10 cellular contexts compared by ENCODE assay signal in the genomic region with DNA sequence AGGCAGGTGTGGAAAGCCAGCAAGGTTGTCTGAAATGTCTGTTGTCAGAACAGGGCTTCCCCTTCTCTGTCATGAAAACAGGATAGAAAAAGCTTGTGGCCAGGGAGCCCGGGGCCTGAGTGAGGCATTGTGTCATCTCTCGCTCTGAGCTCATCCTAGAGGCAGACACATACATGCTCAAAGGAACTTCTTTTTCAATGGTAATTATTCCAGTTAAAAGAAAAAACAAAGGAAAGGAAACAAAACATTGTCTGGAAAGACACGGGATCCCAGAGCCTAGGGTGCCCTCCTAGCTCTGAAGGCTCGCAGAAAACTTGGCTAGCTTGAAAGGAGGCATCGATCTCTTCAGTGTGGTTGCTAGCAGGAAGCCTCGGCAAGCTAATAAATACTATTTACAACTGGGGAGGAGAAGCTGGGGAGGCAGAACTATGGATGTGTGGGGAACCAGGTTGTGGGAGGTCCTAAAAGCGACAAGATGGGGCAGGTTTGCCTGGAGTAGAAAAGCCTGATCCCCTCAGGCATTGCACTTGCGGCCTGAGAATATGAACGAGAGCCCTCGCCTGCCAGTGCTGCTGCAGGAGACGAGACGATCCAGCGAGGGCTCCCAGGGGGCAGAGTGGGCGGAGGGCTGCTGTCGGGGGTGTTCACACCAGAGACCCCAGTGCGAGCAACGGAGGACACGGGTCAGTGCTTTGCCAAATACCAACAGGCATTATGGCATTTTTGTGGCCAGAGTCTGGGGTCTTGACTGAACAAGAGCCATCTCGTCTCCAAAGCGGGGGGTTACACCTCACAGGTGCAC. TPM values are rescaled to one million over a fixed set of nuclear protein-coding genes. Genes with fewer than 3 reads are reported as not detected.
DNase-seq lines count a peak whose midpoint lies in the region; ATAC-seq, FAIRE-seq and TF ChIP-seq lines count a peak whose summit lies in the region.
"Had no signal": no experiment of that assay in that cellular context is flagged by ENCODE, and none has a peak within 500 bp of the region (broad histone marks: within the 10 kb centered on the region; RNA-seq: fewer than 3 reads in every experiment).

No MANE protein-coding gene starts in this region.

- no peak overlapping the region for H3K14ac ChIP-seq in H1 (ENCODE audit: insufficient read length)
- H3K14ac ChIP-seq in trophoblast cell (ENCODE audit: low read length), result no peak overlapping the region

- peak overlapping the region; percentile 91 for H2BK5ac ChIP-seq in H1 (ENCODE audit: low read depth, low read length)
- no peak overlapping the region for H2BK5ac ChIP-seq in trophoblast cell (ENCODE audit: low read depth, low read length, poor library complexity)

- H2BK120ac ChIP-seq in H1 (replicated peaks; ENCODE audit: low read depth, low read length), result no peak overlapping the region
- H2BK120ac ChIP-seq in trophoblast cell (ENCODE audit: insufficient read depth, low read length, poor library complexity), result no peak overlapping the region

- no peak for TF ChIP-seq CTCF in H1 (IDR thresholded peaks at IDR 0.05; ENCODE audit: control extremely low read depth in 1 of 3, insufficient read depth in 1 of 3, low read depth in 1 of 3, low read length in 3 of 3)

- peaks cover 9 to 30% (median 25%) of the 10 kb centered on the region in 4 experiments; a peak in 5 of 7 replicates for H3K4me1 ChIP-seq in H1 (replicated peaks in 1 of 4; ENCODE audit: control insufficient read depth in 3 of 4, insufficient read depth in 4 of 4, low read length in 3 of 4)
- peaks cover 0 to 5% of the 10 kb centered on the region in 2 experiments for H3K4me1 ChIP-seq in trophoblast cell (ENCODE audit: control insufficient read depth in 1 of 2, insufficient read depth in 2 of 2, low read length in 2 of 2)

- H3K4me3 ChIP-seq in H1 (ENCODE audit: extremely low read depth in 1 of 4, insufficient read depth in 2 of 4, low read depth in 3 of 4, low read length in 4 of 4) (peak overlapping the region in 2 of 4 experiments; percentile 1 to 16; a peak in 2 of 8 replicates), trophoblast cell (ENCODE audit: low read depth, low read length) (no peak overlapping the region)
- H3K4me3 ChIP-seq: coronary artery had no signal

- H4K12ac ChIP-seq in trophoblast cell (ENCODE audit: low read depth, low read length), result no peak overlapping the region

- H2BK12ac ChIP-seq in H1 (ENCODE audit: low read depth, low read length), result peak overlapping the region; percentile 90
- H2BK12ac ChIP-seq in trophoblast cell (ENCODE audit: low read length), result no peak overlapping the region

- peak overlapping the region; percentile 66 for H4K91ac ChIP-seq in H1 (replicated peaks; ENCODE audit: insufficient read length, low read length)
- H4K91ac ChIP-seq in trophoblast cell (ENCODE audit: low read depth, low read length), result no peak overlapping the region

- H3K23me2 ChIP-seq in H1 (ENCODE audit: low read depth, low read length), result no peaks in the 10 kb centered on the region; the same call in 1 of the 2 replicates

- H2BK20ac ChIP-seq in H1 (ENCODE audit: low read length), result peak overlapping the region; percentile 92; the same call in 1 of the 2 replicates

- DNase-seq in ELR (ENCODE audit: low read depth) (peak; percentile 68), H1 (ENCODE audit: low read depth in 1 of 2, low spot score in 2 of 2) (peak in 1 of 2 experiments; percentile 71), trophoblast cell (no peak), NCI-H524 (lab: John Stamatoyannopoulos, UW) (no peak), RKO (ENCODE audit: low spot score) (no peak)
- no peak for DNase-seq in activated CD4-positive, alpha-beta T cell treated with anti-CD3 and anti-CD28 coated beads, Interleukin-2, amount 50 U/mL, for 1 hour
- no peak for DNase-seq in stimulated activated CD4-positive, alpha-beta T cell treated with anti-CD3 and anti-CD28 coated beads, Interleukin-4, amount 100 ng/mL, for 1 hour
- DNase-seq: NCI-H524 treated with DMSO at 0.1 percent for 48 hours had no signal

- H3K18ac ChIP-seq in H1 (ENCODE audit: extremely low read depth, low read length) (peak overlapping the region; percentile 89), trophoblast cell (ENCODE audit: low read length) (no peak overlapping the region)

- peak overlapping the region; percentile 46 for H4K5ac ChIP-seq in H1 (ENCODE audit: insufficient read length, low read depth, low read length)

- FAIRE-seq in H1 (lab: Jason Lieb, UNC), result no peak

- H3K56ac ChIP-seq in H1 (replicated peaks; ENCODE audit: insufficient read length, low read depth, low read length), result no peak overlapping the region

- H3K4ac ChIP-seq in H1 (replicated peaks; ENCODE audit: insufficient read length, low read depth, low read length), result no peak overlapping the region
- no peak overlapping the region for H3K4ac ChIP-seq in trophoblast cell (ENCODE audit: low read depth, low read length)

- H3K9ac ChIP-seq in H1 (replicated peaks in 1 of 4; ENCODE audit: extremely low read depth in 1 of 4, low read depth in 3 of 4, low read length in 3 of 4) (no peak overlapping the region; a peak in 1 of 7 replicates), trophoblast cell (ENCODE audit: low read length) (no peak overlapping the region)

- H3K23ac ChIP-seq in H1 (ENCODE audit: insufficient read length) (no peak overlapping the region), trophoblast cell (ENCODE audit: low read length) (no peak overlapping the region)

- H2AFZ ChIP-seq in H1 (ENCODE audit: low read length) (no peak overlapping the region), trophoblast cell (ENCODE audit: insufficient read depth, low read length, poor library complexity) (no peak overlapping the region)

- H3K27me3 ChIP-seq in H1 (replicated peaks in 1 of 4; ENCODE audit: control insufficient read depth in 3 of 4, extremely low read depth in 1 of 4, insufficient read depth in 3 of 4, low read length in 3 of 4), result no peaks in the 10 kb centered on the region
- no peaks in the 10 kb centered on the region for H3K27me3 ChIP-seq in trophoblast cell (ENCODE audit: insufficient read depth, low read length)

- 55% methylated on average over 20 of the region's 20 CpGs; no CpG with 5 or more reads in 1 of the 2 experiments for WGBS in H1 (ENCODE audit: extremely low coverage in 1 of 2, insufficient coverage in 1 of 2, insufficient read length in 1 of 2, insufficient replicate concordance in 2 of 2, low coverage in 1 of 2, low lambda C conversion rate in 2 of 2, missing lambda C conversion rate in 1 of 2), 2 experiments
- no CpG with 5 or more reads among the region's 20 CpGs for WGBS in trophoblast cell (ENCODE audit: extremely low coverage, insufficient coverage, insufficient read length)

- H3K27ac ChIP-seq in H1 (ENCODE audit: low read depth, low read length) (peak overlapping the region; percentile 71), trophoblast cell (ENCODE audit: low read depth, low read length) (peak overlapping the region; percentile 13)

- peak in 1 of 2 experiments; percentile 40; a peak in 1 of 3 replicates for TF ChIP-seq POLR2A in H1 (IDR thresholded peaks at IDR 0.05; ENCODE audit: control extremely low read depth in 1 of 2, low read depth in 2 of 2, low read length in 2 of 2)

- ATAC-seq in HG02623 (IDR thresholded peaks at IDR 0.05; ENCODE audit: unreplicated experiment), result peak; percentile 51

- TF ChIP-seq RAD21 in H1 (IDR thresholded peaks at IDR 0.05 in 1 of 2, conservative IDR thresholded peaks at IDR 0.05 in 1 of 2; ENCODE audit: low read depth in 2 of 2, low read length in 2 of 2), result no peak

- no peak overlapping the region; the same call in 1 of the 2 replicates for H2AK5ac ChIP-seq in H1 (ENCODE audit: low read depth, low read length)
- no peak overlapping the region for H2AK5ac ChIP-seq in trophoblast cell (ENCODE audit: low read length)

- no peak overlapping the region for H2BK15ac ChIP-seq in H1 (ENCODE audit: low read length)

- H3K79me1 ChIP-seq in H1 (ENCODE audit: low read depth, low read length), result no peaks in the 10 kb centered on the region
- no peaks in the 10 kb centered on the region for H3K79me1 ChIP-seq in trophoblast cell (ENCODE audit: low read length)

- no peak overlapping the region for H4K8ac ChIP-seq in H1 (ENCODE audit: extremely low read depth, insufficient read depth, low read length)
- H4K8ac ChIP-seq in trophoblast cell (ENCODE audit: low read depth, low read length), result no peak overlapping the region

- H4K20me1 ChIP-seq in H1 (replicated peaks in 1 of 2; ENCODE audit: control insufficient read depth in 1 of 2, insufficient read depth in 2 of 2, low read length in 2 of 2), result no peaks in the 10 kb centered on the region

- CTCF ChIA-PET in H1 (lab: Charles Lee; ENCODE audit: partially characterized antibody), result interaction anchor here (0.7 to 5.4 kb wide), 7 partner anchors 9 to 769 kb away, joined by 3 to 26 read pairs (median 3); no protein-coding TSS in a partner anchor

- POLR2A ChIA-PET in H1 (lab: Charles Lee; ENCODE audit: partially characterized antibody), result interaction anchor here (1.0 to 2.6 kb wide), 2 partner anchors 13 to 17 kb away, joined by 5 read pairs; no protein-coding TSS in a partner anchor

- H3K79me2 ChIP-seq in H1 (ENCODE audit: control insufficient read depth in 1 of 2, insufficient read depth in 2 of 2, low read length in 2 of 2) (no peaks in the 10 kb centered on the region), trophoblast cell (ENCODE audit: control insufficient read depth, insufficient read depth, low read length, poor library complexity) (no peaks in the 10 kb centered on the region)

- no peak for TF ChIP-seq EP300 in H1 (IDR thresholded peaks at IDR 0.05; ENCODE audit: borderline replicate concordance in 1 of 2, low read depth in 2 of 2, low read length in 2 of 2)

- peaks cover 0 to 42% (median 16%) of the 10 kb centered on the region in 4 experiments for H3K36me3 ChIP-seq in H1 (ENCODE audit: control insufficient read depth in 2 of 4, insufficient read depth in 4 of 4, low read length in 3 of 4)
- H3K36me3 ChIP-seq in trophoblast cell (ENCODE audit: control insufficient read depth in 1 of 2, insufficient read depth in 2 of 2, low read length in 2 of 2), result peaks cover 42 to 68% of the 10 kb centered on the region in 2 experiments

- H3K9me3 ChIP-seq in H1 (ENCODE audit: insufficient read depth in 2 of 2, low read depth in 1 of 2, low read length in 1 of 2) (peaks cover 4% of the 10 kb centered on the region in 2 experiments; a peak in 3 of 4 replicates), trophoblast cell (ENCODE audit: insufficient read depth, low read depth, low read length) (peaks cover 2% of the 10 kb centered on the region)

- H3K4me2 ChIP-seq in H1 (ENCODE audit: insufficient read depth in 1 of 2, low read depth in 2 of 2, low read length in 2 of 2) (peak overlapping the region; percentile 45 to 58), trophoblast cell (ENCODE audit: low read length) (no peak overlapping the region)

RNA-seq across cellular contexts. Expression of gene DGKI, which starts 32.8 kb away (rescaled TPM):
- 0.71 and 0.84 TPM in 2 replicates for total RNA-seq in H1 (2021; fragmentation: NEBNext Ultra II Directional; extraction: Animal tissue kit (Norgen Biotek cat#: 25700))
- polyA plus RNA-seq in H1 (2011; rRNA removed), result 0.20 and 0.22 TPM in 2 replicates
- 0.31 TPM for polyA plus RNA-seq in H1 (2011; cell fraction: cytosol; rRNA removed)
- 0.63 TPM for polyA plus RNA-seq in H1 (2011; cell fraction: nucleus; rRNA removed)
- polyA plus RNA-seq in H1 (2012, experiment 1 of 2), result 0.17 to 1.2 TPM (median 0.65 TPM) in 4 replicates
- polyA plus RNA-seq in H1 (2012, experiment 2 of 2), result 0.07 TPM
- polyA plus RNA-seq in H1 (2013, experiment 1 of 2), result 0.14 TPM
- polyA plus RNA-seq in H1 (2013, experiment 2 of 2), result 0.18 TPM
- polyA minus RNA-seq in H1 (2011; rRNA and poly(A)+ RNA removed), result 2.0 and 2.3 TPM in 2 replicates
- 1.5 TPM for polyA minus RNA-seq in H1 (2011; cell fraction: cytosol; rRNA and poly(A)+ RNA removed)
- polyA minus RNA-seq in H1 (2011; cell fraction: nucleus; rRNA and poly(A)+ RNA removed), result 3.2 TPM
- polyA plus RNA-seq in trophoblast cell (2013), result 0.99 and 1.2 TPM in 2 replicates
